8 cellular contexts compared by ENCODE assay signal in genomic region chr4:70901607-70901983, GRCh38. TPM values are rescaled to one million over a fixed set of nuclear protein-coding genes. Genes with fewer than 3 reads are reported as not detected.
A peak's percentile ranks its signal among the peaks of the same experiment; 100 is the strongest.
DNase-seq lines count a peak whose midpoint lies in the region; ATAC-seq and TF ChIP-seq lines count a peak whose summit lies in the region.

No MANE protein-coding gene starts in this region.

- peaks cover 11% of the 10 kb centered on the region for H3K36me3 Mint-ChIP-seq in Caco-2 (ENCODE audit: insufficient read depth, unreplicated experiment)
- H3K36me3 Mint-ChIP-seq in dendritic cell treated with granulocyte-macrophage colony-stimulating factor and Interleukin-4, amounts not matched to agents 40 ng/mL and 50 ng/mL, for 4 days (ENCODE audit: low read depth), result peaks cover 34% of the 10 kb centered on the region
- peaks cover 17% of the 10 kb centered on the region for H3K36me3 Mint-ChIP-seq in nephron progenitor cell (ENCODE audit: low read depth)

- peak overlapping the region; percentile 95 for H3K4me2 ChIP-seq in Karpas-422 (ENCODE audit: low read depth, low read length, poor library complexity, severe bottlenecking)

- H3K9me3 Mint-ChIP-seq in Caco-2 (ENCODE audit: unreplicated experiment) (no peaks in the 10 kb centered on the region), nephron progenitor cell (no peaks in the 10 kb centered on the region)
- no peaks in the 10 kb centered on the region for H3K9me3 Mint-ChIP-seq in dendritic cell treated with granulocyte-macrophage colony-stimulating factor and Interleukin-4, amounts not matched to agents 40 ng/mL and 50 ng/mL, for 4 days

- H3K27me3 ChIP-seq in Caco-2 (replicated peaks; ENCODE audit: control insufficient read depth, insufficient read depth, low read length) (no peaks in the 10 kb centered on the region), Karpas-422 (ENCODE audit: low read length) (no peaks in the 10 kb centered on the region)

- POLR2A ChIA-PET in Caco-2 (lab: Charles Lee), result interaction anchor here (0.6 to 1.3 kb wide), 3 partner anchors 62 to 198 kb away, joined by 3 to 5 read pairs (median 5); partner anchors contain the start of genes DCK and GRSF1

- intact Hi-C loops in Caco-2 (cut with micrococcal nuclease; ENCODE audit: unreplicated experiment), result loop anchor here (5.0 kb wide), 2 partner anchors 106 to 194 kb away; no protein-coding TSS in a partner anchor
- intact Hi-C loops in dendritic cell treated with granulocyte-macrophage colony-stimulating factor and Interleukin-4, amounts not matched to agents 40 ng/mL and 50 ng/mL, for 4 days (cut with micrococcal nuclease), result loop anchor here (5.0 kb wide), 2 partner anchors 41 to 91 kb away; partner anchors contain the start of gene DCK

- H3K9me3 ChIP-seq in Caco-2, result no peaks in the 10 kb centered on the region
- no peaks in the 10 kb centered on the region for H3K9me3 ChIP-seq in Karpas-422 (ENCODE audit: low read length)

- H3K36me3 ChIP-seq in Caco-2 (ENCODE audit: control insufficient read depth, insufficient read depth, low read length), result no peaks in the 10 kb centered on the region
- H3K36me3 ChIP-seq in Karpas-422 (ENCODE audit: insufficient read depth, low read length), result peaks cover 14% of the 10 kb centered on the region

- peak overlapping the region; percentile 94 for H3K27ac Mint-ChIP-seq in Caco-2 (ENCODE audit: unreplicated experiment)
- peak overlapping the region; percentile 89 for H3K27ac Mint-ChIP-seq in dendritic cell treated with granulocyte-macrophage colony-stimulating factor and Interleukin-4, amounts not matched to agents 40 ng/mL and 50 ng/mL, for 4 days
- peak overlapping the region; percentile 97 for H3K27ac Mint-ChIP-seq in nephron progenitor cell

- peaks cover 11% of the 10 kb centered on the region; the same call in 1 of the 2 replicates for H4K20me1 ChIP-seq in Karpas-422 (ENCODE audit: insufficient read depth, low read depth, low read length)

- no peaks in the 10 kb centered on the region for H3K4me1 ChIP-seq in Caco-2
- peaks cover 43% of the 10 kb centered on the region for H3K4me1 ChIP-seq in Karpas-422 (ENCODE audit: low read length)

- peak overlapping the region; percentile 97 for H3K4me3 Mint-ChIP-seq in Caco-2 (ENCODE audit: unreplicated experiment)
- H3K4me3 Mint-ChIP-seq in dendritic cell treated with granulocyte-macrophage colony-stimulating factor and Interleukin-4, amounts not matched to agents 40 ng/mL and 50 ng/mL, for 4 days, result peak overlapping the region; percentile 99
- H3K4me3 Mint-ChIP-seq in nephron progenitor cell, result peak overlapping the region; percentile 97

- TF ChIP-seq CTCF in Caco-2 (IDR thresholded peaks at IDR 0.05; ENCODE audit: insufficient read depth in 1 of 2, low read depth in 1 of 2, low read length in 1 of 2, severe bottlenecking in 1 of 2, unreplicated experiment in 1 of 2) (no peak), nephron progenitor cell (IDR thresholded peaks at IDR 0.05) (no peak)

- no peaks in the 10 kb centered on the region for H3K9me2 ChIP-seq in Karpas-422 (replicated peaks; ENCODE audit: insufficient read depth, low read length)

- BruUV-seq in Caco-2 (replicated peaks; lab: Mats Ljungman, UMichigan), result TSS peak; percentile 77

- peak overlapping the region; percentile 96 for H3K9ac ChIP-seq in Karpas-422 (ENCODE audit: low read length)

- peak overlapping the region; percentile 96 for H2AFZ ChIP-seq in Karpas-422 (ENCODE audit: low read length)

- peaks cover 51% of the 10 kb centered on the region for H3K79me2 ChIP-seq in Karpas-422 (ENCODE audit: low read length)

- H3K4me1 Mint-ChIP-seq in Caco-2 (ENCODE audit: low read depth, unreplicated experiment), result peaks cover 7% of the 10 kb centered on the region
- H3K4me1 Mint-ChIP-seq in dendritic cell treated with granulocyte-macrophage colony-stimulating factor and Interleukin-4, amounts not matched to agents 40 ng/mL and 50 ng/mL, for 4 days (ENCODE audit: low read depth), result peaks cover 42% of the 10 kb centered on the region
- H3K4me1 Mint-ChIP-seq in nephron progenitor cell, result peaks cover 28% of the 10 kb centered on the region

- CTCF ChIA-PET in Caco-2 (lab: Charles Lee), result interaction anchor here (0.6 to 1.3 kb wide), 8 partner anchors 11 to 1665 kb away, joined by 3 to 10 read pairs (median 4); no protein-coding TSS in a partner anchor

- ATAC-seq in HG02885 (IDR thresholded peaks at IDR 0.05; ENCODE audit: poor library complexity, unreplicated experiment), result no peak

- DNase-seq in Caco-2 (no peak), Karpas-422 (peak; percentile 63), nephron progenitor cell (no peak), AML-193 (lab: John Stamatoyannopoulos, UW) (no peak), NOMO-1 treated with DMSO at 0.1 percent for 48 hours (lab: John Stamatoyannopoulos, UW; ENCODE audit: unreplicated experiment) (no peak)
- no peak for DNase-seq in stimulated activated CD4-positive, alpha-beta T cell treated with anti-CD3 and anti-CD28 coated beads, Interleukin-4, amount 100 ng/mL, for 24 hours

- H3K27me3 Mint-ChIP-seq in Caco-2 (ENCODE audit: insufficient read depth, unreplicated experiment) (no peaks in the 10 kb centered on the region), nephron progenitor cell (ENCODE audit: low read depth, poor library complexity) (no peaks in the 10 kb centered on the region)
- no peaks in the 10 kb centered on the region for H3K27me3 Mint-ChIP-seq in dendritic cell treated with granulocyte-macrophage colony-stimulating factor and Interleukin-4, amounts not matched to agents 40 ng/mL and 50 ng/mL, for 4 days

- H3K4me3 ChIP-seq in Caco-2 (ENCODE audit: low read depth, low read length) (peak overlapping the region; percentile 55), Karpas-422 (ENCODE audit: low read length) (peak overlapping the region; percentile 100)

- H3K27ac ChIP-seq in Karpas-422 (ENCODE audit: low read length), result peak overlapping the region; percentile 36

RNA-seq across cellular contexts. Expression of gene MOB1B, which starts 0.6 kb away (rescaled TPM):
- total RNA-seq in Caco-2 (2022), result 23.3 and 23.6 TPM in 2 replicates
- 25.3 and 55.6 TPM in 2 replicates for total RNA-seq in Karpas-422 (2014; rRNA removed; shearing (Covaris generic); ENCODE audit: low replicate concordance)
